27 cellular contexts compared by ENCODE assay signal in the genomic region with DNA sequence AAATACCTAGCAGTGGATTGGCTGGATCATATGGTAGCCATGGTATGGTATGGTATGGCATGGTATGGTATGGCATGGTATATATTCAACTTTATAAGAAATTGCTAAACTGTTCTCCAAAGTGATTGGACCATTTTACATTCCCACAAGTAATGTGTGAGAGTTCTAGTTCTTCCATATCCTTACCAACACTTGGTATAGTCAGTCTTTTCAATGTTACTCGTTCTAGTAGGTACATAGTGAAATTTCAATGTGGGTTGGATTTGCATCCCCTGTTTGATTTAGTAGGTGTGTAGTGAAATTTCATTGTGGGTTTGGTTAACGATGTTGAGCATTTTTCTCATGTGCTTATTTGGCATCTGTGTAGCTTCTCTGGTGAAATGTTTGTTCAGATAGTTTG.
"Had no signal": no experiment of that assay in that cellular context is flagged by ENCODE, and none has a peak within 500 bp of the region (broad histone marks: within the 10 kb centered on the region; RNA-seq: fewer than 3 reads in every experiment).

No MANE protein-coding gene starts in this region.

- ATAC-seq: effector memory CD8-positive, alpha-beta T cell; esophagus mucosa; gastrocnemius medialis; heart right ventricle; left cardiac atrium; left lung; left ventricle myocardium superior; lower lobe of right lung; naive thymus-derived CD4-positive, alpha-beta T cell had no signal

- H3K4me3 ChIP-seq: colonic mucosa, esophagus squamous epithelium, gastrocnemius medialis, heart right ventricle, left lung, lower lobe of right lung had no signal

- H3K9me3 Mint-ChIP-seq: dendritic cell treated with granulocyte-macrophage colony-stimulating factor and Interleukin-4, amounts not matched to agents 40 ng/mL and 50 ng/mL, for 4 days; effector memory CD8-positive, alpha-beta T cell; endodermal cell had no signal

- DNase-seq: colonic mucosa; cortex of kidney; effector CD8-positive, alpha-beta T cell; effector memory CD8-positive, alpha-beta T cell; endodermal cell; erythroblast; esophagus squamous epithelium; foreskin fibroblast; foreskin melanocyte; gastrocnemius medialis; glutamatergic neuron; head of caudate nucleus; heart right ventricle; hippocampal formation; left cardiac atrium; left lung; left ventricle myocardium superior; lower lobe of right lung; mesendoderm; midbrain; naive thymus-derived CD4-positive, alpha-beta T cell had no signal

- H3K9me3 ChIP-seq: colonic mucosa, esophagus squamous epithelium, gastrocnemius medialis, left lung, lower lobe of right lung had no signal

- H3K4me1 Mint-ChIP-seq: endodermal cell had no signal

- H3K27me3 ChIP-seq: colonic mucosa, esophagus squamous epithelium, gastrocnemius medialis, heart right ventricle, left lung had no signal

- H3K4me1 ChIP-seq: colonic mucosa, esophagus squamous epithelium, gastrocnemius medialis, heart right ventricle, left lung, lower lobe of right lung had no signal

- H3K4me3 Mint-ChIP-seq: dendritic cell treated with granulocyte-macrophage colony-stimulating factor and Interleukin-4, amounts not matched to agents 40 ng/mL and 50 ng/mL, for 4 days; effector memory CD8-positive, alpha-beta T cell; endodermal cell; naive thymus-derived CD4-positive, alpha-beta T cell had no signal

- H3K27me3 Mint-ChIP-seq: dendritic cell treated with granulocyte-macrophage colony-stimulating factor and Interleukin-4, amounts not matched to agents 40 ng/mL and 50 ng/mL, for 4 days; effector memory CD8-positive, alpha-beta T cell; naive thymus-derived CD4-positive, alpha-beta T cell had no signal

- H3K36me3 ChIP-seq: colonic mucosa had no signal

- H3K27ac Mint-ChIP-seq: dendritic cell treated with granulocyte-macrophage colony-stimulating factor and Interleukin-4, amounts not matched to agents 40 ng/mL and 50 ng/mL, for 4 days; endodermal cell; naive thymus-derived CD4-positive, alpha-beta T cell had no signal

- FAIRE-seq: endometrium, islet of Langerhans, keratinocyte had no signal

- H3K27ac ChIP-seq: colonic mucosa, epithelial cell of prostate, esophagus squamous epithelium, gastrocnemius medialis, heart right ventricle, left lung, lower lobe of right lung had no signal
